26 cellular contexts compared by ENCODE assay signal in genomic region chr4:80790152-80790551, GRCh38.
"Had no signal": no experiment of that assay in that cellular context is flagged by ENCODE, and none has a peak within 500 bp of the region (broad histone marks: within the 10 kb centered on the region; RNA-seq: fewer than 3 reads in every experiment).

No MANE protein-coding gene starts in this region.

- H3K4me3 Mint-ChIP-seq: T-helper 17 cell had no signal

- H3K4me3 ChIP-seq: MG63, PC-9, Peyer's patch, SJCRH30 had no signal

- DNase-seq: IMR-90; Karpas-422; KG1; MG63; NCI-H1092 treated with DMSO at 0.1 percent for 48 hours; NCI-H1436; NCI-H187; NCI-H2029; NCI-H2081 treated with DMSO at 0.1 percent for 48 hours; NCI-H2171; NCI-H226; NCI-H446; NCI-H510A; NCI-H524 treated with DMSO at 0.1 percent for 48 hours; NCI-H69; NCI-H774; NK-92 treated with Interleukin-12 subunit alpha and Interleukin-12 subunit beta, amount 100 ng/mL, for 24 hours; OCI-M1; PC-9; Peyer's patch; SHP77 treated with DMSO at 0.1 percent for 48 hours; SJCRH30; T-helper 1 cell; T-helper 17 cell had no signal

- ATAC-seq: Right ventricle myocardium inferior, SK-N-SH treated with all-trans-retinoic acid at 6 μM for 48 hours, T-helper 17 cell had no signal

- H3K27ac Mint-ChIP-seq: T-helper 17 cell had no signal
